Comparison of ENCODE assay signal across 14 cellular contexts in the genomic region with DNA sequence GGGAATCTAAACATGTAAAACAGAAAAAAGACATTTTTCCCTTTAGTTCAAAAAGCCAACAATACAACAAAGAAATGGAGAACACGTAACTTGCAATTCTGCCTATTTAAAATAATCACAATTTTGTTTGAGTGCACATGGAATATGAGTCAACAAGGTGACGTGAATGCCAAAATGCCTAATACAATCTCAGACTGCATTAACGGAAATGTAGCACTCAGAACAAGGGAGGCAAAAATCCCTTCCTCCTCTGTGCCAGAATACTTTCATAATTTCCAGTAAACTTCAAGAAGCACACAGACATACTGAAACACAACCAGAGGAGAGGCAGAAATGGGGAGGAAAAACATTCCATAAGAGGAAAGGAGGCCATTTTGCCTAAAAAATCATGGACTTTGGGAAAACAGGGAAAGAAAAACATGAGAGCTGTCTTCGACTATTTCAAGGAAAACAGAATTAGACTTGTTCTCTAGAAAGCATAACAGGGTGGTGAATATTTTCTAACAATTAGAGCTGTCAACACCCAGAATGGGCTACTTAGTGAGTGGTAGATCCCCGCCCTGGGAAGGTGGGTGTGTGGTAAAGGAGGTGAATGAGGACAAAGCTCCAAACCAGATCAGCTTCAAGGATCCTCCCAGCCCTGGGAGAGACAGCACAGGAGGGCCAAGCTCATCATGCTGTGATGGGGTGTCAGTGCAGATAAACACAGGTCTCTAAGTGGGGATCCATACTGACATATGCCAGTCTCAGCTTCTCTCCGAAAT. TPM values are rescaled to one million over a fixed set of nuclear protein-coding genes. Genes with fewer than 3 reads are reported as not detected.
DNase-seq lines count a peak whose midpoint lies in the region; ATAC-seq, FAIRE-seq and TF ChIP-seq lines count a peak whose summit lies in the region.
"Had no signal": no experiment of that assay in that cellular context is flagged by ENCODE, and none has a peak within 500 bp of the region (broad histone marks: within the 10 kb centered on the region; RNA-seq: fewer than 3 reads in every experiment).

No MANE protein-coding gene starts in this region.

- H4K91ac ChIP-seq in H1 (replicated peaks; ENCODE audit: insufficient read length, low read length) = no peak overlapping the region

- H3K56ac ChIP-seq in H1 (replicated peaks; ENCODE audit: insufficient read length, low read depth, low read length) = no peak overlapping the region

- H3K4me1 ChIP-seq in H1 (replicated peaks in 1 of 4; ENCODE audit: control insufficient read depth in 3 of 4, insufficient read depth in 4 of 4, low read length in 3 of 4) (peaks cover 2 to 17% (median 9%) of the 10 kb centered on the region in 4 experiments), skeletal muscle satellite cell (ENCODE audit: control insufficient read depth, insufficient read depth, low read length) (peaks cover 11% of the 10 kb centered on the region)

- CTCF ChIA-PET in H1 (lab: Charles Lee; ENCODE audit: partially characterized antibody) = interaction anchor here (1.2 kb wide), 1 partner anchor 24 kb away, joined by 3 read pairs; no protein-coding TSS in a partner anchor

- no peaks in the 10 kb centered on the region for H3K27me3 ChIP-seq in H1 (replicated peaks in 1 of 4; ENCODE audit: control insufficient read depth in 3 of 4, extremely low read depth in 1 of 4, insufficient read depth in 3 of 4, low read length in 3 of 4)
- no peaks in the 10 kb centered on the region for H3K27me3 ChIP-seq in skeletal muscle satellite cell (ENCODE audit: control insufficient read depth, insufficient read depth, low read length)

- POLR2A ChIA-PET in H1 (lab: Charles Lee; ENCODE audit: partially characterized antibody) = interaction anchor here (0.8 kb wide), 1 partner anchor 16 kb away, joined by 4 read pairs; no protein-coding TSS in a partner anchor

- H2BK12ac ChIP-seq in H1 (ENCODE audit: low read depth, low read length) = no peak overlapping the region

- no peak overlapping the region for H3K14ac ChIP-seq in H1 (ENCODE audit: insufficient read length)

- no peak overlapping the region for H2AK5ac ChIP-seq in H1 (ENCODE audit: low read depth, low read length)

- FAIRE-seq in H1 (lab: Jason Lieb, UNC) = no peak

- H2AFZ ChIP-seq in H1 (ENCODE audit: low read length) = no peak overlapping the region

- no peak for TF ChIP-seq POLR2A in H1 (IDR thresholded peaks at IDR 0.05; ENCODE audit: control extremely low read depth in 1 of 2, low read depth in 2 of 2, low read length in 2 of 2)

- no peak for TF ChIP-seq RAD21 in H1 (IDR thresholded peaks at IDR 0.05 in 1 of 2, conservative IDR thresholded peaks at IDR 0.05 in 1 of 2; ENCODE audit: low read depth in 2 of 2, low read length in 2 of 2)

- H3K36me3 ChIP-seq in H1 (ENCODE audit: control insufficient read depth in 2 of 4, insufficient read depth in 4 of 4, low read length in 3 of 4) (0 out of 8 replicates have a peak, but pooled peaks cover 0 to 3% (median 1%) of the 10 kb centered on the region in 4 experiments), skeletal muscle satellite cell (ENCODE audit: insufficient read depth, low read length) (no peaks in the 10 kb centered on the region)

- no peaks in the 10 kb centered on the region for H3K9me3 ChIP-seq in H1 (ENCODE audit: insufficient read depth in 2 of 2, low read depth in 1 of 2, low read length in 1 of 2)
- no peaks in the 10 kb centered on the region for H3K9me3 ChIP-seq in skeletal muscle satellite cell (replicated peaks; ENCODE audit: low read length)

- H3K4me2 ChIP-seq in H1 (ENCODE audit: insufficient read depth in 1 of 2, low read depth in 2 of 2, low read length in 2 of 2) = no peak overlapping the region
- peak overlapping the region; percentile 29 for H3K4me2 ChIP-seq in skeletal muscle satellite cell (ENCODE audit: low read length)

- H3K4me1 Mint-ChIP-seq in HFFc6 (ENCODE audit: low read depth) = peaks cover 11% of the 10 kb centered on the region
- H3K4me1 Mint-ChIP-seq: activated naive CD8-positive, alpha-beta T cell treated with anti-CD3 and anti-CD28 coated beads, Interleukin-2, amount 10 ng/mL, durations not matched to agents 7 days and 5 days had no signal

- no peaks in the 10 kb centered on the region for H3K36me3 Mint-ChIP-seq in HFFc6 (ENCODE audit: low read depth)
- H3K36me3 Mint-ChIP-seq: activated naive CD8-positive, alpha-beta T cell treated with anti-CD3 and anti-CD28 coated beads, Interleukin-2, amount 10 ng/mL, durations not matched to agents 7 days and 5 days had no signal

- H3K4ac ChIP-seq in H1 (replicated peaks; ENCODE audit: insufficient read length, low read depth, low read length) = no peak overlapping the region

- H4K8ac ChIP-seq in H1 (ENCODE audit: extremely low read depth, insufficient read depth, low read length) = no peak overlapping the region

- no peaks in the 10 kb centered on the region for H3K9me3 Mint-ChIP-seq in HFFc6
- H3K9me3 Mint-ChIP-seq: activated naive CD8-positive, alpha-beta T cell treated with anti-CD3 and anti-CD28 coated beads, Interleukin-2, amount 10 ng/mL, durations not matched to agents 7 days and 5 days had no signal

- peak overlapping the region; percentile 17; the same call in 1 of the 2 replicates for H3K27ac Mint-ChIP-seq in HFFc6
- H3K27ac Mint-ChIP-seq: activated CD8-positive, alpha-beta T cell treated with anti-CD3 and anti-CD28 coated beads, Interleukin-2, amount 10 ng/mL, durations not matched to agents 7 days and 5 days; activated naive CD8-positive, alpha-beta T cell treated with anti-CD3 and anti-CD28 coated beads, Interleukin-2, amount 10 ng/mL, durations not matched to agents 7 days and 5 days; endodermal cell had no signal

- H2BK5ac ChIP-seq in H1 (ENCODE audit: low read depth, low read length) = 0 out of 2 replicates have a peak overlapping the region, but pooled peaks have one; percentile 20

- TF ChIP-seq CTCF in HFFc6 (IDR thresholded peaks at IDR 0.05) = no peak
- TF ChIP-seq CTCF in H1 (IDR thresholded peaks at IDR 0.05; ENCODE audit: control extremely low read depth in 1 of 3, insufficient read depth in 1 of 3, low read depth in 1 of 3, low read length in 3 of 3) = no peak

- no peak overlapping the region for H3K4me3 Mint-ChIP-seq in HFFc6
- H3K4me3 Mint-ChIP-seq: activated CD8-positive, alpha-beta T cell treated with anti-CD3 and anti-CD28 coated beads, Interleukin-2, amount 10 ng/mL, durations not matched to agents 7 days and 5 days; activated naive CD8-positive, alpha-beta T cell treated with anti-CD3 and anti-CD28 coated beads, Interleukin-2, amount 10 ng/mL, durations not matched to agents 7 days and 5 days; endodermal cell had no signal

- H3K23ac ChIP-seq in H1 (ENCODE audit: insufficient read length) = no peak overlapping the region

- H3K23me2 ChIP-seq in H1 (ENCODE audit: low read depth, low read length) = no peaks in the 10 kb centered on the region

- ATAC-seq in HG02642 (IDR thresholded peaks at IDR 0.05; ENCODE audit: poor library complexity, unreplicated experiment) (no peak), GM18858 (IDR thresholded peaks at IDR 0.05; ENCODE audit: unreplicated experiment) (no peak)
- ATAC-seq: activated CD8-positive, alpha-beta T cell treated with anti-CD3 and anti-CD28 coated beads, Interleukin-2, amount 10 ng/mL, durations not matched to agents 7 days and 5 days had no signal

- H2BK15ac ChIP-seq in H1 (ENCODE audit: low read length) = no peak overlapping the region

- no peaks in the 10 kb centered on the region for H4K20me1 ChIP-seq in H1 (replicated peaks in 1 of 2; ENCODE audit: control insufficient read depth in 1 of 2, insufficient read depth in 2 of 2, low read length in 2 of 2)

- no peak for TF ChIP-seq EP300 in H1 (IDR thresholded peaks at IDR 0.05; ENCODE audit: borderline replicate concordance in 1 of 2, low read depth in 2 of 2, low read length in 2 of 2)

- DNase-seq in HFFc6 (no peak), H1 (ENCODE audit: low read depth in 1 of 2, low spot score in 2 of 2) (no peak), iris pigment epithelial cell (ENCODE audit: low read depth) (peak; percentile 93), NCI-H2171 treated with DMSO at 0.1 percent for 48 hours (lab: John Stamatoyannopoulos, UW) (no peak)
- DNase-seq in stimulated activated CD4-positive, alpha-beta T cell treated with anti-CD3 and anti-CD28 coated beads, Interleukin-4, amount 100 ng/mL, for 24 hours = no peak
- DNase-seq: activated CD8-positive, alpha-beta T cell treated with anti-CD3 and anti-CD28 coated beads, Interleukin-2, amount 10 ng/mL, durations not matched to agents 7 days and 5 days; activated naive CD8-positive, alpha-beta T cell treated with anti-CD3 and anti-CD28 coated beads, Interleukin-2, amount 10 ng/mL, durations not matched to agents 7 days and 5 days; endodermal cell; GDM1; NCI-H226 had no signal

- no peak overlapping the region for H2BK20ac ChIP-seq in H1 (ENCODE audit: low read length)

- H3K79me2 ChIP-seq in H1 (ENCODE audit: control insufficient read depth in 1 of 2, insufficient read depth in 2 of 2, low read length in 2 of 2) = no peaks in the 10 kb centered on the region

- H3K4me3 ChIP-seq in H1 (ENCODE audit: extremely low read depth in 1 of 4, insufficient read depth in 2 of 4, low read depth in 3 of 4, low read length in 4 of 4) = no peak overlapping the region
- H3K4me3 ChIP-seq in skeletal muscle satellite cell (ENCODE audit: low read length) = no peak overlapping the region

- WGBS in H1 (ENCODE audit: extremely low coverage in 1 of 2, insufficient coverage in 1 of 2, insufficient read length in 1 of 2, insufficient replicate concordance in 2 of 2, low coverage in 1 of 2, low lambda C conversion rate in 2 of 2, missing lambda C conversion rate in 1 of 2), 2 experiments = 89% methylated on average over 6 of the region's 6 CpGs; no CpG with 5 or more reads in 1 of the 2 experiments

- no peak overlapping the region for H3K9ac ChIP-seq in H1 (replicated peaks in 1 of 4; ENCODE audit: extremely low read depth in 1 of 4, low read depth in 3 of 4, low read length in 3 of 4)
- peak overlapping the region; percentile 24 for H3K9ac ChIP-seq in skeletal muscle satellite cell (ENCODE audit: low read depth, low read length)

- no peak overlapping the region for H3K18ac ChIP-seq in H1 (ENCODE audit: extremely low read depth, low read length)

- no peak overlapping the region for H3K27ac ChIP-seq in H1 (ENCODE audit: low read depth, low read length)
- H3K27ac ChIP-seq: C4-2B had no signal

- H3K27me3 Mint-ChIP-seq in HFFc6 (ENCODE audit: insufficient read depth) = no peaks in the 10 kb centered on the region; the same call in 1 of the 2 replicates

- no peaks in the 10 kb centered on the region for H3K79me1 ChIP-seq in H1 (ENCODE audit: low read depth, low read length)

- no peak overlapping the region for H4K5ac ChIP-seq in H1 (ENCODE audit: insufficient read length, low read depth, low read length)

- H2BK120ac ChIP-seq in H1 (replicated peaks; ENCODE audit: low read depth, low read length) = no peak overlapping the region

RNA-seq across cellular contexts. Expression of a gene that starts 48.2 kb away (rescaled TPM):
- total RNA-seq in HFFc6 (2021; fragmentation: NEBNext Ultra II Directional; extraction: Animal tissue kit (Norgen Biotek cat#: 25700)) = 10 to 100 TPM in 2 of 6 experiments, 1 to 10 TPM in 4; 9.1 to 16.5 (median 9.4) TPM
- total RNA-seq in H1 (2021; fragmentation: NEBNext Ultra II Directional; extraction: Animal tissue kit (Norgen Biotek cat#: 25700)) = 7.8 and 8.5 TPM in 2 replicates
- 6.9 and 7.3 TPM in 2 replicates for polyA plus RNA-seq in H1 (2011; rRNA removed)
- 5.2 TPM for polyA plus RNA-seq in H1 (2011; cell fraction: cytosol; rRNA removed)
- 11.8 TPM for polyA plus RNA-seq in H1 (2011; cell fraction: nucleus; rRNA removed)
- 4.0 to 4.8 TPM (median 4.2 TPM) in 4 replicates for polyA plus RNA-seq in H1 (2012, experiment 1 of 2)
- polyA plus RNA-seq in H1 (2012, experiment 2 of 2) = 0.33 TPM
- 1.7 TPM for polyA plus RNA-seq in H1 (2013, experiment 1 of 2)
- 1.1 TPM for polyA plus RNA-seq in H1 (2013, experiment 2 of 2)
- 82.4 and 99.2 TPM in 2 replicates for polyA minus RNA-seq in H1 (2011; rRNA and poly(A)+ RNA removed)
- 19.4 TPM for polyA minus RNA-seq in H1 (2011; cell fraction: cytosol; rRNA and poly(A)+ RNA removed)
- polyA minus RNA-seq in H1 (2011; cell fraction: nucleus; rRNA and poly(A)+ RNA removed) = 45.3 TPM
- 41.9 and 107 TPM in 2 replicates for total RNA-seq in skeletal muscle satellite cell (2012; rRNA removed)
